Comparison of ENCODE assay signal across 17 cellular contexts in genomic region chr22:50248192-50249084, GRCh38. TPM values are rescaled to one million over a fixed set of nuclear protein-coding genes. Genes with fewer than 3 reads are reported as not detected.
DNase-seq lines count a peak whose midpoint lies in the region; ATAC-seq and TF ChIP-seq lines count a peak whose summit lies in the region.
"Had no signal": no experiment of that assay in that cellular context is flagged by ENCODE, and none has a peak within 500 bp of the region (broad histone marks: within the 10 kb centered on the region; RNA-seq: fewer than 3 reads in every experiment).

No MANE protein-coding gene starts in this region.

- peak overlapping the region; percentile 34 for H3K4me3 Mint-ChIP-seq in T-helper 1 cell treated with Interleukin-12 subunit alpha and Interleukin-12 subunit beta and Interleukin-4 antibody, amounts not matched to agents 30 μg/mL and 1 μg/mL, for 36 hours
- peak overlapping the region; percentile 36 for H3K4me3 Mint-ChIP-seq in mesothelial cell of epicardium

- TF ChIP-seq RAD21 in HCT116 (IDR thresholded peaks at IDR 0.05; ENCODE audit: low read depth) = no peak

- no TSS peak for BruUV-seq in HCT116 (replicated peaks; lab: Mats Ljungman, UMichigan)

- H2AFZ ChIP-seq in HCT116 (ENCODE audit: low read depth, low read length, poor library complexity, severe bottlenecking) = no peak overlapping the region
- H2AFZ ChIP-seq: PC-9 had no signal

- H3K27ac Mint-ChIP-seq in T-helper 1 cell treated with Interleukin-12 subunit alpha and Interleukin-12 subunit beta and Interleukin-4 antibody, amounts not matched to agents 30 μg/mL and 1 μg/mL, for 36 hours = no peak overlapping the region
- H3K27ac Mint-ChIP-seq in mesothelial cell of epicardium = no peak overlapping the region
- H3K27ac Mint-ChIP-seq: WTC11 had no signal

- no peaks in the 10 kb centered on the region for H3K27me3 Mint-ChIP-seq in T-helper 1 cell treated with Interleukin-12 subunit alpha and Interleukin-12 subunit beta and Interleukin-4 antibody, amounts not matched to agents 30 μg/mL and 1 μg/mL, for 36 hours (ENCODE audit: low read depth)
- no peaks in the 10 kb centered on the region for H3K27me3 Mint-ChIP-seq in mesothelial cell of epicardium (ENCODE audit: low read depth)

- peaks cover 58% of the 10 kb centered on the region for H3K79me2 ChIP-seq in HCT116 (ENCODE audit: insufficient read depth, low read length)

- H4K20me1 ChIP-seq in HCT116 (ENCODE audit: insufficient read depth) = no peaks in the 10 kb centered on the region

- peak overlapping the region; percentile 56; the same call in 1 of the 2 replicates for H3K4me2 ChIP-seq in HCT116 (ENCODE audit: low read length)

- RAD21 ChIA-PET in HCT116 (lab: Charles Lee; ENCODE audit: low non-redundant PET in 1 of 2, low total read pairs in 2 of 2, uncharacterized antibody in 2 of 2, unreplicated experiment in 2 of 2) = no interaction called here

- no peaks in the 10 kb centered on the region for H3K9me3 Mint-ChIP-seq in T-helper 1 cell treated with Interleukin-12 subunit alpha and Interleukin-12 subunit beta and Interleukin-4 antibody, amounts not matched to agents 30 μg/mL and 1 μg/mL, for 36 hours
- H3K9me3 Mint-ChIP-seq in mesothelial cell of epicardium = no peaks in the 10 kb centered on the region
- H3K9me3 Mint-ChIP-seq: WTC11 had no signal

- CTCF ChIA-PET in HCT116 (lab: Charles Lee) = no interaction called here

- H3K27me3 ChIP-seq in HCT116 (ENCODE audit: insufficient read depth, low read length) (no peaks in the 10 kb centered on the region), uterus (no peaks in the 10 kb centered on the region)
- H3K27me3 ChIP-seq: gastrocnemius medialis, right atrium auricular region had no signal

- H3K4me3 ChIP-seq in HCT116 (replicated peaks in 1 of 2; ENCODE audit: low read depth in 1 of 2, low read length in 2 of 2) = no peak overlapping the region
- H3K4me3 ChIP-seq in uterus = no peak overlapping the region
- H3K4me3 ChIP-seq: gastrocnemius medialis, PC-9, right atrium auricular region, thoracic aorta had no signal

- H3K9me2 ChIP-seq in HCT116 (ENCODE audit: insufficient read depth) = no peaks in the 10 kb centered on the region

- H3K27ac ChIP-seq in HCT116 (ENCODE audit: low read depth, low read length) = peak overlapping the region; percentile 37; the same call in 1 of the 2 replicates
- peak overlapping the region; percentile 80 for H3K27ac ChIP-seq in VCaP
- no peak overlapping the region for H3K27ac ChIP-seq in uterus
- H3K27ac ChIP-seq: PC-9, right atrium auricular region, thoracic aorta had no signal

- intact Hi-C loops in HCT116 (cut with micrococcal nuclease) = no loop called here
- intact Hi-C loops in uterus (cut with DNase I; ENCODE audit: low total_unique reads) = no loop called here

- POLR2A ChIA-PET in HCT116 (lab: Charles Lee) = no interaction called here

- peaks cover 26 to 70% of the 10 kb centered on the region in 2 experiments for H3K4me1 ChIP-seq in HCT116 (ENCODE audit: control insufficient read depth in 1 of 2, insufficient read depth in 2 of 2, low read length in 2 of 2)
- H3K4me1 ChIP-seq in uterus = peaks cover 6 to 29% of the 10 kb centered on the region in 2 donors

- H3K36me3 Mint-ChIP-seq in T-helper 1 cell treated with Interleukin-12 subunit alpha and Interleukin-12 subunit beta and Interleukin-4 antibody, amounts not matched to agents 30 μg/mL and 1 μg/mL, for 36 hours (ENCODE audit: low read depth) = peaks cover 11% of the 10 kb centered on the region
- peaks cover 1% of the 10 kb centered on the region for H3K36me3 Mint-ChIP-seq in mesothelial cell of epicardium

- no peak for ATAC-seq in HCT116
- ATAC-seq: gastrocnemius medialis had no signal

- no peak for TF ChIP-seq POLR2A in HCT116 (IDR thresholded peaks at IDR 0.05; ENCODE audit: borderline replicate concordance, extremely low read depth, insufficient read depth, insufficient read length)
- no peak for TF ChIP-seq POLR2A in uterus (IDR thresholded peaks at IDR 0.05)

- DNase-seq in T-helper 1 cell = no peak
- DNase-seq in HCT116 (ENCODE audit: low read depth, low spot score) = no peak
- DNase-seq in mesothelial cell of epicardium (ENCODE audit: low spot score in 2 of 2, unreplicated experiment in 2 of 2) = no peak
- no peak for DNase-seq in NCI-H345 treated with DMSO at 0.1 percent for 48 hours (lab: John Stamatoyannopoulos, UW; ENCODE audit: unreplicated experiment)
- DNase-seq in AML-193 (lab: John Stamatoyannopoulos, UW) = no peak
- no peak for DNase-seq in uterus
- DNase-seq: activated T-cell treated with anti-CD3 and anti-CD28 coated beads for 4 hours, DMS 273 treated with DMSO at 0.1 percent for 48 hours, gastrocnemius medialis, GOT3, NCI-H446, PC-9 had no signal

- peak overlapping the region; percentile 40; the same call in 1 of the 2 replicates for H3K9ac ChIP-seq in HCT116 (ENCODE audit: low read length)

- H3K4me1 Mint-ChIP-seq in T-helper 1 cell treated with Interleukin-12 subunit alpha and Interleukin-12 subunit beta and Interleukin-4 antibody, amounts not matched to agents 30 μg/mL and 1 μg/mL, for 36 hours (ENCODE audit: low read depth) = peaks cover 12% of the 10 kb centered on the region
- H3K4me1 Mint-ChIP-seq in mesothelial cell of epicardium = peaks cover 20% of the 10 kb centered on the region

- H3K36me3 ChIP-seq in HCT116 (ENCODE audit: control insufficient read depth in 1 of 2, insufficient read depth in 2 of 2, low read length in 2 of 2) (peaks cover 0 to 17% of the 10 kb centered on the region in 2 experiments; a peak in 1 of 4 replicates), uterus (no peaks in the 10 kb centered on the region)
- H3K36me3 ChIP-seq: right atrium auricular region, thoracic aorta had no signal

- no peaks in the 10 kb centered on the region for H3K9me3 ChIP-seq in HCT116 (ENCODE audit: control insufficient read depth in 1 of 2, insufficient read depth in 1 of 2, low read depth in 1 of 2, low read length in 2 of 2)
- H3K9me3 ChIP-seq in uterus = no peaks in the 10 kb centered on the region
- H3K9me3 ChIP-seq: gastrocnemius medialis, right atrium auricular region, thoracic aorta had no signal

- TF ChIP-seq CTCF in HCT116 (IDR thresholded peaks at IDR 0.05 in 2 of 3, conservative IDR thresholded peaks at IDR 0.05 in 1 of 3; ENCODE audit: borderline replicate concordance in 1 of 3, insufficient read depth in 1 of 3, low read depth in 2 of 3, low read length in 2 of 3) (no peak), VCaP (conservative IDR thresholded peaks at IDR 0.05) (no peak), mesothelial cell of epicardium (IDR thresholded peaks at IDR 0.05; ENCODE audit: unreplicated experiment) (no peak), uterus (IDR thresholded peaks at IDR 0.05) (no peak)

TF ChIP-seq in HCT116, 20 proteins besides CTCF, POLR2A, EP300 and RAD21:
- TF ChIP-seq SP1 (IDR thresholded peaks at IDR 0.05; ENCODE audit: low read depth) = no peak

RNA-seq across cellular contexts. Expression of gene HDAC10, which starts 2.6 kb away (rescaled TPM):
- total RNA-seq in HCT116 (2021; ENCODE audit: unreplicated experiment) = 67.5 TPM
- polyA plus RNA-seq in HCT116 (2012) = 45.5 and 52.0 TPM in 2 replicates
- total RNA-seq in mesothelial cell of epicardium = 77.6 to 81.3 TPM (median 79.5 TPM) in 3 replicates
- total RNA-seq in uterus = 10 to 100 TPM in 3 of 4 donors, 1 to 10 TPM in 1; 1.2 to 40.5 (median 20.6) TPM

RNA-seq across cellular contexts. Expression of gene TUBGCP6, which starts 3.6 kb away (rescaled TPM):
- total RNA-seq in HCT116 (2021; ENCODE audit: unreplicated experiment) = 38.6 TPM
- polyA plus RNA-seq in HCT116 (2012) = 27.0 and 29.9 TPM in 2 replicates
- 64.1 to 65.9 TPM (median 65.3 TPM) in 3 replicates for total RNA-seq in mesothelial cell of epicardium
- 10 to 100 TPM; 19.1 to 52.2 (median 40.7) TPM for total RNA-seq in uterus

RNA-seq across cellular contexts. Expression of gene MAPK12, which starts 13.0 kb away (rescaled TPM):
- total RNA-seq in HCT116 (2021; ENCODE audit: unreplicated experiment) (86.7 TPM), mesothelial cell of epicardium (55.6 to 63.3 TPM (median 57.2 TPM) in 3 replicates), uterus (10 to 100 TPM; 10.3 to 41.4 (median 28.3) TPM)
- 61.5 and 61.8 TPM in 2 replicates for polyA plus RNA-seq in HCT116 (2012)

RNA-seq across cellular contexts. Expression of gene MAPK11, which starts 21.7 kb away (rescaled TPM):
- total RNA-seq in HCT116 (2021; ENCODE audit: unreplicated experiment) (19.3 TPM), mesothelial cell of epicardium (5.9 to 8.4 TPM (median 8.3 TPM) in 3 replicates), uterus (10 to 100 TPM in 3 of 4 donors, 1 to 10 TPM in 1; 7.9 to 39.5 (median 22.4) TPM)
- polyA plus RNA-seq in HCT116 (2012) = 15.7 and 17.2 TPM in 2 replicates

RNA-seq across cellular contexts. Expression of gene SELENOO, which starts 47.6 kb away (rescaled TPM):
- total RNA-seq in HCT116 (2021; ENCODE audit: unreplicated experiment) (29.6 TPM), mesothelial cell of epicardium (25.5 to 28.3 TPM (median 26.9 TPM) in 3 replicates), uterus (10 to 100 TPM in 2 of 4 donors, 1 to 10 TPM in 2; 1.5 to 22.1 (median 10.0) TPM)
- 27.2 and 30.6 TPM in 2 replicates for polyA plus RNA-seq in HCT116 (2012)

Comparison
In these comparisons a context has a peak if more than half of its experiments do, and no peak if none do; other contexts are left out.
1. H3K27ac ChIP-seq: peak in HCT116 (single experiment) and VCaP (single experiment); none in uterus (0 of 2).